Comparison of ENCODE assay signal across 22 cellular contexts in genomic region chr3:197482001-197482400, GRCh38.
DNase-seq lines count a peak whose midpoint lies in the region; ATAC-seq and TF ChIP-seq lines count a peak whose summit lies in the region.
"Had no signal": no experiment of that assay in that cellular context is flagged by ENCODE, and none has a peak within 500 bp of the region (broad histone marks: within the 10 kb centered on the region; RNA-seq: fewer than 3 reads in every experiment).

No MANE protein-coding gene starts in this region.

- TF ChIP-seq CTCF in A673 (conservative IDR thresholded peaks at IDR 0.05; ENCODE audit: low read depth, low read length) (no peak), foreskin keratinocyte (conservative IDR thresholded peaks at IDR 0.05) (no peak)

- peak; percentile 42 for ATAC-seq in foreskin keratinocyte
- ATAC-seq in HG03520 (IDR thresholded peaks at IDR 0.05; ENCODE audit: unreplicated experiment): no peak
- ATAC-seq: A549; activated CD4-positive, alpha-beta T cell treated with anti-CD3 and anti-CD28 coated beads for 36 hours; CD8-positive, alpha-beta T cell; upper lobe of right lung had no signal

- DNase-seq in A673 (ENCODE audit: low spot score): peak; percentile 48
- peak; percentile 84 for DNase-seq in astrocyte of the hippocampus (ENCODE audit: low read depth, low spot score)
- peak in 1 of 2 donors; percentile 72 for DNase-seq in foreskin keratinocyte
- no peak for DNase-seq in KBM-7
- no peak for DNase-seq in activated T-cell treated with anti-CD3 and anti-CD28 coated beads for 4 hours
- no peak for DNase-seq in NCI-H2171 (lab: John Stamatoyannopoulos, UW)
- DNase-seq: activated CD4-positive, alpha-beta T cell treated with anti-CD3 and anti-CD28 coated beads for 36 hours; activated CD8-positive, alpha-beta memory T cell treated with anti-CD3 and anti-CD28 coated beads, Interleukin-2, amount 50 U/mL, for 48 hours; activated naive CD4-positive, alpha-beta T cell treated with Interleukin-2 at 50 U/mL for 16 hours; CD8-positive, alpha-beta T cell; DND-41; effector CD8-positive, alpha-beta T cell; NCI-H1930; NCI-H510A treated with DMSO at 0.1 percent for 48 hours; PC-9; retina; upper lobe of right lung had no signal

- POLR2A ChIA-PET in A673 (lab: Charles Lee; ENCODE audit: low non-redundant PET): no interaction called here

- intact Hi-C loops in A673 (cut with micrococcal nuclease; ENCODE audit: unreplicated experiment): no loop called here

- H3K36me3 ChIP-seq in A673 (ENCODE audit: insufficient read depth, low read length, poor library complexity, severe bottlenecking): no peaks in the 10 kb centered on the region
- no peaks in the 10 kb centered on the region for H3K36me3 ChIP-seq in HUES6 (ENCODE audit: control insufficient read depth, insufficient read depth, low read length)
- H3K36me3 ChIP-seq: upper lobe of right lung had no signal

- H3K27me3 ChIP-seq in A673 (replicated peaks; ENCODE audit: insufficient read depth, low read depth, low read length, poor library complexity) (no peaks in the 10 kb centered on the region), HUES6 (ENCODE audit: control insufficient read depth, insufficient read depth, low read length) (no peaks in the 10 kb centered on the region), foreskin keratinocyte (no peaks in the 10 kb centered on the region)

- in situ Hi-C loops in KBM-7 (cut with MboI; ENCODE audit: low pct_unique_long_range_greater_than_20kb, low sequenced_read_pairs): no loop called here

- H3K9ac ChIP-seq in HUES6 (ENCODE audit: low read length): peak overlapping the region; percentile 20

- H3K27ac ChIP-seq in A673 (ENCODE audit: low read depth, low read length, poor library complexity, severe bottlenecking) (no peak overlapping the region), HUES6 (ENCODE audit: low read depth, low read length) (peak overlapping the region; percentile 8; the same call in 1 of the 2 replicates), foreskin keratinocyte (peak overlapping the region; percentile 44)
- H3K27ac ChIP-seq: SK-N-MC, upper lobe of right lung had no signal

- H3K4me1 ChIP-seq in A673 (ENCODE audit: insufficient read depth, low read length, poor library complexity, severe bottlenecking): peaks cover 18% of the 10 kb centered on the region
- peaks cover 32% of the 10 kb centered on the region for H3K4me1 ChIP-seq in HUES6 (ENCODE audit: control insufficient read depth, insufficient read depth, low read length)
- peaks cover 17% of the 10 kb centered on the region for H3K4me1 ChIP-seq in foreskin keratinocyte
- H3K4me1 ChIP-seq: upper lobe of right lung had no signal

- H3K9me3 ChIP-seq in A673 (ENCODE audit: low read depth, low read length, poor library complexity, severe bottlenecking) (no peaks in the 10 kb centered on the region), HUES6 (ENCODE audit: control insufficient read depth, insufficient read depth, low read depth, low read length) (no peaks in the 10 kb centered on the region)
- H3K9me3 ChIP-seq: A549, upper lobe of right lung had no signal

- no peak overlapping the region for H3K4me3 ChIP-seq in A673 (ENCODE audit: low read depth, low read length, poor library complexity, severe bottlenecking)
- H3K4me3 ChIP-seq in HUES6 (ENCODE audit: low read depth, low read length): no peak overlapping the region
- H3K4me3 ChIP-seq: A549, lung, PC-9, SK-N-MC, upper lobe of right lung had no signal

- CTCF ChIA-PET in A673 (lab: Charles Lee): no interaction called here

- BruUV-seq in A673 (replicated peaks; lab: Mats Ljungman, UMichigan): no TSS peak

Comparison
In these comparisons a context has a peak if more than half of its experiments do, and no peak if none do; other contexts are left out.
1. DNase-seq: peak in A673 (single experiment) and astrocyte of the hippocampus (single experiment); none in KBM-7 (single experiment), activated T-cell treated with anti-CD3 and anti-CD28 coated beads for 4 hours (single experiment) and NCI-H2171 (single experiment).